1 cellular context compared by ENCODE assay signal in the genomic region with DNA sequence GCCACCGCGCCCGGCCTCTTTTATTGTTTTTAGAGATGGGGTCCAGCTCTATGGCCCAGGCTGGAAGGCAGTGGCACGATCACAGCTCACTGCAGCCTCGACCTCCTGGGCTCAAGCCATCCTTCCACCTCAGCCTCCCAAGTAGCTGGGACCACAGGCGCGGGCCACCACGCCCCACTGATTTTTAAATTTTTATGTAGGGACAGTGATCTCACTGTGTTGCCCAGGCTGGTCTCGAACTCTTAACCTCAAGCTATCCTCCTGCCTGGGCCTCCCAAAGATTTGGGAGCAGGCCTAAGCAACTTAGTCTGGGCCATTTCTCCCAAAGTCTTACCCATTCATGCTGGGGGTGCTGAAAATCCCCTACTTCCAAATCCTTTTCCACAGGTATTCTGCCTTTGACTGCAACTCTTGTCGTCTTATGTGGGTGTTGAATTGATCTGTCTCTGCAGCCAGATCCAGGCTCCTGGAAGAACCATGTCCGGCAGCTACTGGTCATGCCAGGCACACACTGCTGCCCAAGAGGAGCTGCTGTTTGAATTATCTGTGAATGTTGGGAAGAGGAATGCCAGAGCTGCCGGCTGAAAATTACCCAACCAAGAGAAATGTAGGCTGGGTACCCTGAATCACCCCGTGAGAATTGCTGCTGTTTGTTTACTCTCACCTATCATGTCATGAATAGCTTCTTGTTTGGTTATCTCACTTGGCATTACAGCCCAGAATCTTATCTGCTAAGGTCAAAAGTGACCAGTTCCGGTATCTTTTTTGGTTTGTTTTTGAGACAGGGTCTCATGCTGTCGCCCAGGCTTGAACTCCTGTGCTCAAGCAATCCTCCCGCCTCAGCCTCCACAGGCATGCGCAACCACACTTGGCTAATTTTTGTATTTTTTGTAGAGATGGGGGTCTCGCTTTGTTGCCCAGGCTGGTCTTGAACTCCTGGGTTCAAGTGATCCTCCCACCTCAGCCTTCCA.
TF ChIP-seq lines count a peak whose summit lies in the region.

No MANE protein-coding gene starts in this region.

TF ChIP-seq in GM23338, 12 proteins besides CTCF, POLR2A, EP300 and RAD21 (continued from another document):
- TF ChIP-seq, protein P1, sequence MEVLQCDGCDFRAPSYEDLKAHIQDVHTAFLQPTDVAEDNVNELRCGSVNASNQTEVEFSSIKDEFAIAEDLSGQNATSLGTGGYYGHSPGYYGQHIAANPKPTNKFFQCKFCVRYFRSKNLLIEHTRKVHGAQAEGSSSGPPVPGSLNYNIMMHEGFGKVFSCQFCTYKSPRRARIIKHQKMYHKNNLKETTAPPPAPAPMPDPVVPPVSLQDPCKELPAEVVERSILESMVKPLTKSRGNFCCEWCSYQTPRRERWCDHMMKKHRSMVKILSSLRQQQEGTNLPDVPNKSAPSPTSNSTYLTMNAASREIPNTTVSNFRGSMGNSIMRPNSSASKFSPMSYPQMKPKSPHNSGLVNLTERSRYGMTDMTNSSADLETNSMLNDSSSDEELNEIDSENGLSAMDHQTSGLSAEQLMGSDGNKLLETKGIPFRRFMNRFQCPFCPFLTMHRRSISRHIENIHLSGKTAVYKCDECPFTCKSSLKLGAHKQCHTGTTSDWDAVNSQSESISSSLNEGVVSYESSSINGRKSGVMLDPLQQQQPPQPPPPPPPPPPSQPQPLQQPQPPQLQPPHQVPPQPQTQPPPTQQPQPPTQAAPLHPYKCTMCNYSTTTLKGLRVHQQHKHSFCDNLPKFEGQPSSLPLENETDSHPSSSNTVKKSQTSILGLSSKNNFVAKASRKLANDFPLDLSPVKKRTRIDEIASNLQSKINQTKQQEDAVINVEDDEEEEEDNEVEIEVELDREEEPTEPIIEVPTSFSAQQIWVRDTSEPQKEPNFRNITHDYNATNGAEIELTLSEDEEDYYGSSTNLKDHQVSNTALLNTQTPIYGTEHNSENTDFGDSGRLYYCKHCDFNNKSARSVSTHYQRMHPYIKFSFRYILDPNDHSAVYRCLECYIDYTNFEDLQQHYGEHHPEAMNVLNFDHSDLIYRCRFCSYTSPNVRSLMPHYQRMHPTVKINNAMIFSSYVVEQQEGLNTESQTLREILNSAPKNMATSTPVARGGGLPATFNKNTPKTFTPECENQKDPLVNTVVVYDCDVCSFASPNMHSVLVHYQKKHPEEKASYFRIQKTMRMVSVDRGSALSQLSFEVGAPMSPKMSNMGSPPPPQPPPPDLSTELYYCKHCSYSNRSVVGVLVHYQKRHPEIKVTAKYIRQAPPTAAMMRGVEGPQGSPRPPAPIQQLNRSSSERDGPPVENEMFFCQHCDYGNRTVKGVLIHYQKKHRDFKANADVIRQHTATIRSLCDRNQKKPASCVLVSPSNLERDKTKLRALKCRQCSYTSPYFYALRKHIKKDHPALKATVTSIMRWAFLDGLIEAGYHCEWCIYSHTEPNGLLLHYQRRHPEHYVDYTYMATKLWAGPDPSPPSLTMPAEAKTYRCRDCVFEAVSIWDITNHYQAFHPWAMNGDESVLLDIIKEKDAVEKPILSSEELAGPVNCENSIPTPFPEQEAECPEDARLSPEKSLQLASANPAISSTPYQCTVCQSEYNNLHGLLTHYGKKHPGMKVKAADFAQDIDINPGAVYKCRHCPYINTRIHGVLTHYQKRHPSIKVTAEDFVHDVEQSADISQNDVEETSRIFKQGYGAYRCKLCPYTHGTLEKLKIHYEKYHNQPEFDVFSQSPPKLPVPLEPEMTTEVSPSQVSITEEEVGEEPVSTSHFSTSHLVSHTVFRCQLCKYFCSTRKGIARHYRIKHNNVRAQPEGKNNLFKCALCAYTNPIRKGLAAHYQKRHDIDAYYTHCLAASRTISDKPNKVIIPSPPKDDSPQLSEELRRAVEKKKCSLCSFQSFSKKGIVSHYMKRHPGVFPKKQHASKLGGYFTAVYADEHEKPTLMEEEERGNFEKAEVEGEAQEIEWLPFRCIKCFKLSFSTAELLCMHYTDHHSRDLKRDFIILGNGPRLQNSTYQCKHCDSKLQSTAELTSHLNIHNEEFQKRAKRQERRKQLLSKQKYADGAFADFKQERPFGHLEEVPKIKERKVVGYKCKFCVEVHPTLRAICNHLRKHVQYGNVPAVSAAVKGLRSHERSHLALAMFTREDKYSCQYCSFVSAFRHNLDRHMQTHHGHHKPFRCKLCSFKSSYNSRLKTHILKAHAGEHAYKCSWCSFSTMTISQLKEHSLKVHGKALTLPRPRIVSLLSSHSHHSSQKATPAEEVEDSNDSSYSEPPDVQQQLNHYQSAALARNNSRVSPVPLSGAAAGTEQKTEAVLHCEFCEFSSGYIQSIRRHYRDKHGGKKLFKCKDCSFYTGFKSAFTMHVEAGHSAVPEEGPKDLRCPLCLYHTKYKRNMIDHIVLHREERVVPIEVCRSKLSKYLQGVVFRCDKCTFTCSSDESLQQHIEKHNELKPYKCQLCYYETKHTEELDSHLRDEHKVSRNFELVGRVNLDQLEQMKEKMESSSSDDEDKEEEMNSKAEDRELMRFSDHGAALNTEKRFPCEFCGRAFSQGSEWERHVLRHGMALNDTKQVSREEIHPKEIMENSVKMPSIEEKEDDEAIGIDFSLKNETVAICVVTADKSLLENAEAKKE (CRISPR knock-in tag; IDR thresholded peaks at IDR 0.05): no peak
- TF ChIP-seq CREB1 (CRISPR knock-in tag; IDR thresholded peaks at IDR 0.05; ENCODE audit: low read depth) (no peak), ZNF331 (CRISPR knock-in tag; IDR thresholded peaks at IDR 0.05; ENCODE audit: low read depth) (no peak)
